ENCODE assay signal across 8 cellular contexts in genomic region chr16:2752035-2752849, GRCh38. TPM values are rescaled to one million over a fixed set of nuclear protein-coding genes. Genes with fewer than 3 reads are reported as not detected.
A peak's percentile ranks its signal among the peaks of the same experiment; 100 is the strongest.
DNase-seq lines count a peak whose midpoint lies in the region; ATAC-seq and TF ChIP-seq lines count a peak whose summit lies in the region.

SRRM2 (plus strand) TSS chr16:2752638; CDS start chr16:2756365, 3,727 bp downstream.

- peaks cover 11% of the 10 kb centered on the region for H3K4me1 ChIP-seq in prostate gland (replicated peaks)

- H3K9me3 ChIP-seq in prostate gland, result no peaks in the 10 kb centered on the region

- H3K4me3 ChIP-seq in prostate gland, result peak within 1 kb of the TSS; percentile 75 to 93

- DNase-seq in NCI-H187 treated with DMSO at 0.1 percent for 48 hours (lab: John Stamatoyannopoulos, UW), result peak; percentile 81
- peak; percentile 82 to 99 (median 92) for DNase-seq in T-helper 2 cell
- peak; percentile 97 for DNase-seq in left ventricle myocardium superior
- peak; percentile 90 for DNase-seq in prostate gland (ENCODE audit: low spot score)
- peak; percentile 95 for DNase-seq in ureter (ENCODE audit: low spot score)

- H3K27me3 ChIP-seq in prostate gland (replicated peaks; ENCODE audit: insufficient read depth), result no peaks in the 10 kb centered on the region

- intact Hi-C loops in left ventricle myocardium superior (cut with micrococcal nuclease), result no loop called here
- intact Hi-C loops in prostate gland (cut with DNase I), result loop anchor here (1.0 kb wide), 1 partner anchor 25 kb away; the partner anchor contains the start of gene ELOB

- H3K27ac ChIP-seq in angular gyrus (ENCODE audit: low read depth, low read length), result peak within 1 kb of the TSS; percentile 100
- H3K27ac ChIP-seq in prostate gland, result peak within 1 kb of the TSS; percentile 97 to 99

- TF ChIP-seq POLR2A in GM18505 (IDR thresholded peaks at IDR 0.05; ENCODE audit: borderline replicate concordance, extremely low read depth, insufficient read depth, insufficient read length) (peak; percentile 86), prostate gland (IDR thresholded peaks at IDR 0.05) (peak; percentile 96)

- peak; percentile 80 for ATAC-seq in GM18505 (IDR thresholded peaks at IDR 0.05; ENCODE audit: unreplicated experiment)
- peak; percentile 87 for ATAC-seq in HG02970 (IDR thresholded peaks at IDR 0.05; ENCODE audit: low FRiP score, unreplicated experiment)
- ATAC-seq in left ventricle myocardium superior, result peak; percentile 94

- TF ChIP-seq CTCF in prostate gland (IDR thresholded peaks at IDR 0.05), result peak in 2 of 4 experiments; percentile 5 to 22

- H3K36me3 ChIP-seq in prostate gland, result peaks cover 0 to under 1% of the 10 kb centered on the region in 2 donors

- WGBS in prostate gland, result 3% methylated on average over 59 of the region's 99 CpGs

RNA-seq across cellular contexts. Expression of gene SRRM2, which starts in this region (rescaled TPM):
- total RNA-seq in left ventricle myocardium superior, result 292 TPM
- 100 to 1,000 TPM; 287 to 714 TPM for total RNA-seq in prostate gland
- total RNA-seq in ureter, result 669 TPM

Comparison
In these comparisons a context has a peak if more than half of its experiments do, and no peak if none do; other contexts are left out.
1. Peak in every context shown above with its lines: DNase-seq, ATAC-seq, H3K4me3 ChIP-seq and H3K27ac ChIP-seq.